1 cellular context compared by ENCODE assay signal in the genomic region with DNA sequence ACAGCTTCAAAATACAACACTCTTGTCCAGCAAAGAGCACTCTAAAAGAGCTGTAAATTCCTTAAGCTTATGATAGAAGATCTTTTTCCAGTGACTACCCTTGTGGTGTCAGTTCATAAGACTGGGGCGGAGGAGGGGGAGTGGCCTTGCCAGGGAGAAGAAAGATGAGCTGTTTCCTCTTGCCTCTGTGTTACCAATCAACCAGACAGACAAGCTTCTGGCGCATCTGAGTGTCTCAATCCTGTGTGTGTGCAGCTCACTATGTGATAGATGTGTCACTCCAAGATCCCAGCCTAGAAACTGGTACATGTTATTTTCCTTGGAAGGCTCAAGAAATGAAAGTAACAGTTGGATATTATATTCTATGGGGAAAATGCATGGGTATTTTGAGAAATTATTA.
TF ChIP-seq lines count a peak whose summit lies in the region.

No MANE protein-coding gene starts in this region.

TF ChIP-seq in SK-N-SH, 30 proteins besides CTCF, POLR2A, EP300 and RAD21 (continued from another document):
- TF ChIP-seq, protein P1, sequence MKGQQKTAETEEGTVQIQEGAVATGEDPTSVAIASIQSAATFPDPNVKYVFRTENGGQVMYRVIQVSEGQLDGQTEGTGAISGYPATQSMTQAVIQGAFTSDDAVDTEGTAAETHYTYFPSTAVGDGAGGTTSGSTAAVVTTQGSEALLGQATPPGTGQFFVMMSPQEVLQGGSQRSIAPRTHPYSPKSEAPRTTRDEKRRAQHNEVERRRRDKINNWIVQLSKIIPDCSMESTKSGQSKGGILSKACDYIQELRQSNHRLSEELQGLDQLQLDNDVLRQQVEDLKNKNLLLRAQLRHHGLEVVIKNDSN (IDR thresholded peaks at IDR 0.05; ENCODE audit: borderline replicate concordance, low read depth) = no peak
- TF ChIP-seq FOXJ3 (CRISPR knock-in tag; IDR thresholded peaks at IDR 0.05) (no peak), MEF2A (IDR thresholded peaks at IDR 0.05; ENCODE audit: borderline replicate concordance, low read depth) (no peak), MXI1 (IDR thresholded peaks at IDR 0.05; ENCODE audit: low read depth, low read length) (no peak), TCF12 (IDR thresholded peaks at IDR 0.05) (no peak), RFX5 (IDR thresholded peaks at IDR 0.05; ENCODE audit: low read length) (no peak), NRF1 (IDR thresholded peaks at IDR 0.05; ENCODE audit: low read depth, low read length) (no peak)
- TF ChIP-seq, protein P2, sequence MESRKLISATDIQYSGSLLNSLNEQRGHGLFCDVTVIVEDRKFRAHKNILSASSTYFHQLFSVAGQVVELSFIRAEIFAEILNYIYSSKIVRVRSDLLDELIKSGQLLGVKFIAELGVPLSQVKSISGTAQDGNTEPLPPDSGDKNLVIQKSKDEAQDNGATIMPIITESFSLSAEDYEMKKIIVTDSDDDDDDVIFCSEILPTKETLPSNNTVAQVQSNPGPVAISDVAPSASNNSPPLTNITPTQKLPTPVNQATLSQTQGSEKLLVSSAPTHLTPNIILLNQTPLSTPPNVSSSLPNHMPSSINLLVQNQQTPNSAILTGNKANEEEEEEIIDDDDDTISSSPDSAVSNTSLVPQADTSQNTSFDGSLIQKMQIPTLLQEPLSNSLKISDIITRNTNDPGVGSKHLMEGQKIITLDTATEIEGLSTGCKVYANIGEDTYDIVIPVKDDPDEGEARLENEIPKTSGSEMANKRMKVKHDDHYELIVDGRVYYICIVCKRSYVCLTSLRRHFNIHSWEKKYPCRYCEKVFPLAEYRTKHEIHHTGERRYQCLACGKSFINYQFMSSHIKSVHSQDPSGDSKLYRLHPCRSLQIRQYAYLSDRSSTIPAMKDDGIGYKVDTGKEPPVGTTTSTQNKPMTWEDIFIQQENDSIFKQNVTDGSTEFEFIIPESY (IDR thresholded peaks at IDR 0.05; ENCODE audit: borderline replicate concordance, low read depth) = no peak
- TF ChIP-seq, protein P3, sequence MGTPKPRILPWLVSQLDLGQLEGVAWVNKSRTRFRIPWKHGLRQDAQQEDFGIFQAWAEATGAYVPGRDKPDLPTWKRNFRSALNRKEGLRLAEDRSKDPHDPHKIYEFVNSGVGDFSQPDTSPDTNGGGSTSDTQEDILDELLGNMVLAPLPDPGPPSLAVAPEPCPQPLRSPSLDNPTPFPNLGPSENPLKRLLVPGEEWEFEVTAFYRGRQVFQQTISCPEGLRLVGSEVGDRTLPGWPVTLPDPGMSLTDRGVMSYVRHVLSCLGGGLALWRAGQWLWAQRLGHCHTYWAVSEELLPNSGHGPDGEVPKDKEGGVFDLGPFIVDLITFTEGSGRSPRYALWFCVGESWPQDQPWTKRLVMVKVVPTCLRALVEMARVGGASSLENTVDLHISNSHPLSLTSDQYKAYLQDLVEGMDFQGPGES (IDR thresholded peaks at IDR 0.05; ENCODE audit: low read depth, low read length) = no peak
